ENCODE assay signal across 8 cellular contexts in genomic region chr9:135504262-135505229, GRCh38. TPM values are rescaled to one million over a fixed set of nuclear protein-coding genes. Genes with fewer than 3 reads are reported as not detected.
DNase-seq lines count a peak whose midpoint lies in the region; ATAC-seq and TF ChIP-seq lines count a peak whose summit lies in the region.

No MANE protein-coding gene starts in this region.

- CTCF ChIA-PET in BJ (lab: Yijun Ruan, JAX), result interaction anchor here (0.6 to 3.3 kb wide), 13 partner anchors 8 to 79 kb away, joined by 3 to 12 read pairs (median 5); no protein-coding TSS in a partner anchor

- H3K36me3 ChIP-seq in BJ (ENCODE audit: control insufficient read depth, insufficient read depth, low read length), result peaks cover 30% of the 10 kb centered on the region
- peaks cover 0 to 32% (median 27%) of the 10 kb centered on the region in 9 donors for H3K36me3 ChIP-seq in heart left ventricle

- intact Hi-C loops in heart left ventricle (cut with DNase I), result no loop called here

- POLR2A ChIA-PET in BJ (lab: Charles Lee), result no interaction called here

- no peak overlapping the region for H3K27ac ChIP-seq in heart left ventricle

- H3K4me1 ChIP-seq in heart left ventricle, result peaks cover 6 to 29% (median 16%) of the 10 kb centered on the region in 12 donors

- peak in 1 of 4 donors; percentile 25 for ATAC-seq in heart left ventricle
- no peak for ATAC-seq in HG03342 (IDR thresholded peaks at IDR 0.05; ENCODE audit: unreplicated experiment)
- ATAC-seq in HG02870 (IDR thresholded peaks at IDR 0.05; ENCODE audit: unreplicated experiment), result no peak

- no peak for TF ChIP-seq POLR2A in heart left ventricle (IDR thresholded peaks at IDR 0.05)

- WGBS in heart left ventricle, 4 donors, result 69 to 76% (median 70%) methylated on average over 16 to 21 of the region's 21 CpGs

- H3K27me3 ChIP-seq in BJ (ENCODE audit: control insufficient read depth, insufficient read depth, low read length), result no peaks in the 10 kb centered on the region
- no peaks in the 10 kb centered on the region for H3K27me3 ChIP-seq in heart left ventricle

- DNase-seq in BJ (ENCODE audit: low read depth) (no peak), H4 (ENCODE audit: low spot score) (peak; percentile 48), RPMI7951 (ENCODE audit: low read depth) (peak; percentile 35), heart left ventricle (peak; percentile 51 to 71 (median 61)), retina (peak; percentile 64)
- peak; percentile 63 for DNase-seq in activated naive CD4-positive, alpha-beta T cell treated with anti-CD3 and anti-CD28 coated beads, Interleukin-2, amount 50 U/mL, for 16 hours

- H3K4me3 ChIP-seq in BJ (ENCODE audit: low read depth, low read length) (no peak overlapping the region), heart left ventricle (no peak overlapping the region)

- peak; percentile 89 for TF ChIP-seq CTCF in BJ (IDR thresholded peaks at IDR 0.05; ENCODE audit: insufficient read depth, low read depth, low read length)
- TF ChIP-seq CTCF in heart left ventricle (IDR thresholded peaks at IDR 0.05), result peak; percentile 56 to 79 (median 67)

- H3K9me3 ChIP-seq in heart left ventricle, result peaks cover 0 to 13% (median 8%) of the 10 kb centered on the region in 12 donors

RNA-seq across cellular contexts. Expression of gene MRPS2, which starts 4.1 kb away (rescaled TPM):
- polyA plus RNA-seq in BJ (2011; rRNA removed) (54.6 and 102 TPM in 2 replicates), heart left ventricle (10 to 100 TPM; 48.7 to 95.0 TPM)
- 45.3 and 86.9 TPM in 2 replicates for polyA minus RNA-seq in BJ (2011; rRNA and poly(A)+ RNA removed)
- 30.3 and 34.6 TPM in 2 replicates for total RNA-seq in H4 (2014; rRNA removed; shearing (Covaris generic))
- total RNA-seq in RPMI7951 (2014; rRNA removed; shearing (Covaris generic)), result 18.1 and 25.2 TPM in 2 replicates
- total RNA-seq in heart left ventricle, result 10 to 100 TPM; 34.1 to 95.2 (median 46.5) TPM

RNA-seq across cellular contexts. Expression of gene LCN1, which starts 16.7 kb away (rescaled TPM):
- not detected in 2 replicates for polyA plus RNA-seq in BJ (2011; rRNA removed)
- polyA minus RNA-seq in BJ (2011; rRNA and poly(A)+ RNA removed), result not detected in 2 replicates
- total RNA-seq in H4 (2014; rRNA removed; shearing (Covaris generic)), result not detected in 2 replicates
- not detected in 2 replicates for total RNA-seq in RPMI7951 (2014; rRNA removed; shearing (Covaris generic))
- under 1 TPM in 2 of 9 donors, not detected in 7; 0.33 to 0.37 TPM for total RNA-seq in heart left ventricle
- polyA plus RNA-seq in heart left ventricle, result under 1 TPM in 1 of 2 donors, not detected in 1; 0.50 TPM

RNA-seq across cellular contexts. Expression of gene PPP1R26, which starts 25.0 kb away (rescaled TPM):
- 4.4 and 6.0 TPM in 2 replicates for polyA plus RNA-seq in BJ (2011; rRNA removed)
- 3.2 and 4.0 TPM in 2 replicates for polyA minus RNA-seq in BJ (2011; rRNA and poly(A)+ RNA removed)
- total RNA-seq in H4 (2014; rRNA removed; shearing (Covaris generic)), result 9.2 and 10.3 TPM in 2 replicates
- 0.24 and 0.68 TPM in 2 replicates for total RNA-seq in RPMI7951 (2014; rRNA removed; shearing (Covaris generic))
- total RNA-seq in heart left ventricle, result 10 to 100 TPM; 17.3 to 30.1 (median 19.4) TPM
- polyA plus RNA-seq in heart left ventricle, result 10 to 100 TPM; 13.2 to 13.6 TPM

RNA-seq across cellular contexts. Expression of gene OBP2A, which starts 41.4 kb away (rescaled TPM):
- polyA plus RNA-seq in BJ (2011; rRNA removed) (not detected in 2 replicates), heart left ventricle (not detected)
- not detected in 2 replicates for polyA minus RNA-seq in BJ (2011; rRNA and poly(A)+ RNA removed)
- not detected in 2 replicates for total RNA-seq in H4 (2014; rRNA removed; shearing (Covaris generic))
- not detected in 2 replicates for total RNA-seq in RPMI7951 (2014; rRNA removed; shearing (Covaris generic))
- not detected for total RNA-seq in heart left ventricle

RNA-seq across cellular contexts. Expression of gene PAEP, which starts 57.0 kb away (rescaled TPM):
- polyA plus RNA-seq in BJ (2011; rRNA removed), result not detected in 2 replicates
- polyA minus RNA-seq in BJ (2011; rRNA and poly(A)+ RNA removed), result not detected in 2 replicates
- 2.6 TPM in 1 of 2 replicates, not detected in the other for total RNA-seq in H4 (2014; rRNA removed; shearing (Covaris generic))
- total RNA-seq in RPMI7951 (2014; rRNA removed; shearing (Covaris generic)), result 0.39 TPM in 1 of 2 replicates, not detected in the other
- not detected for total RNA-seq in heart left ventricle
- not detected for polyA plus RNA-seq in heart left ventricle
